Comparison of ENCODE assay signal across 16 cellular contexts in the genomic region with DNA sequence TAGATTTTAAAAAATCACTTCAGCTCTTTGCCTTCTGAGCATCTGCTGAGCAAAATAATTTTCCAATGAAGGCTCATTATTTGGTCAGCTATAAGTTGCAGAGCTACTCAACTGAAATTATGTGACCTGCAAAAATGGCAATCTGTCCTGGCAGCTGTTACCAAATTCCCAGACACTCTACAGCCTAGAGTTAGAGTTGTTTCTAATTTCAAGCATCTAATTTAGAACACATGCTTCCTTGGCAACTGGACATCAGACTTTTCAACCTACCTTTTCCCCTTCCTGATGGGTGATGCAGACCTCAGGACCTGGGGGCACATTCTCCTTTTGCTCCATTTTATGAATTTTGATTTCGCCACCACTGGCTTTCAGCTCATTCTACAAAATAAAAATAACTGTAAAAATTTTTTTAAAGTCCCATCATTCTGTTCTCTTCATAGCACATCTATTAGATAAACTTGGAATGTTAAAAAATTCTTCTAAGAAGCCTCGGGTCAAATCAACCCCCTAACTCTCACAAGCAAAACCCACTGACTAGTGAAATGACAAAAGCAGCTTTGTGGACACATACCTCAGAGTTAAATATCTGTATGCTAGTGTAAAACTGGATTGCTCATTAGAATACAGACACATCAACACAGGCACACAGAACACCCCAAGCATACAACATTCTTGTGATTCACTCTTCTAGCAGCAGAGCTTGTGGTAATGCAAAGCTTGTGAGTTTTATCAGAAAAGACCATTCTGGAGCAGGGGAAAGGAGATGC. TPM values are rescaled to one million over a fixed set of nuclear protein-coding genes. Genes with fewer than 3 reads are reported as not detected.
DNase-seq lines count a peak whose midpoint lies in the region; ATAC-seq and TF ChIP-seq lines count a peak whose summit lies in the region.
"Had no signal": no experiment of that assay in that cellular context is flagged by ENCODE, and none has a peak within 500 bp of the region (broad histone marks: within the 10 kb centered on the region; RNA-seq: fewer than 3 reads in every experiment).

No MANE protein-coding gene starts in this region.

- peaks cover 46% of the 10 kb centered on the region for H3K36me3 Mint-ChIP-seq in activated CD8-positive, alpha-beta memory T cell treated with anti-CD3 and anti-CD28 coated beads, Interleukin-2, amount 10 ng/mL, durations not matched to agents 7 days and 5 days

- POLR2A ChIA-PET in RWPE1 (lab: Yijun Ruan, JAX; ENCODE audit: low non-redundant PET) = no interaction called here

- no peak for ATAC-seq in activated CD8-positive, alpha-beta memory T cell treated with anti-CD3 and anti-CD28 coated beads, Interleukin-2, amount 10 ng/mL, durations not matched to agents 7 days and 5 days
- ATAC-seq in HG03354 (IDR thresholded peaks at IDR 0.05; ENCODE audit: poor library complexity, severe bottlenecking, unreplicated experiment) = no peak
- ATAC-seq: pancreas had no signal

- H3K4me1 ChIP-seq in osteoblast (ENCODE audit: insufficient read depth, low read length) = peaks cover 58% of the 10 kb centered on the region
- H3K4me1 ChIP-seq: BE2C had no signal

- H3K27me3 Mint-ChIP-seq in activated CD8-positive, alpha-beta memory T cell treated with anti-CD3 and anti-CD28 coated beads, Interleukin-2, amount 10 ng/mL, durations not matched to agents 7 days and 5 days = no peaks in the 10 kb centered on the region

- H3K36me3 ChIP-seq in osteoblast (ENCODE audit: insufficient read depth, low read length) = peaks cover 97% of the 10 kb centered on the region

- TF ChIP-seq CTCF in RWPE1 (conservative IDR thresholded peaks at IDR 0.05; ENCODE audit: low read depth) = no peak
- no peak for TF ChIP-seq CTCF in osteoblast (IDR thresholded peaks at IDR 0.05; ENCODE audit: extremely low read depth, low read depth, low read length)

- H3K9me3 ChIP-seq in osteoblast (ENCODE audit: low read depth, low read length) = no peaks in the 10 kb centered on the region
- H3K9me3 ChIP-seq: BE2C, pancreas had no signal

- no peaks in the 10 kb centered on the region for H3K9me3 Mint-ChIP-seq in activated CD8-positive, alpha-beta memory T cell treated with anti-CD3 and anti-CD28 coated beads, Interleukin-2, amount 10 ng/mL, durations not matched to agents 7 days and 5 days (ENCODE audit: low read depth)

- H2AFZ ChIP-seq in osteoblast (ENCODE audit: low read length) = no peak overlapping the region

- H3K4me3 ChIP-seq in osteoblast (ENCODE audit: insufficient read depth, low read length) = no peak overlapping the region
- H3K4me3 ChIP-seq: pancreas had no signal

- no peaks in the 10 kb centered on the region for H3K4me1 Mint-ChIP-seq in activated CD8-positive, alpha-beta memory T cell treated with anti-CD3 and anti-CD28 coated beads, Interleukin-2, amount 10 ng/mL, durations not matched to agents 7 days and 5 days

- H3K27ac ChIP-seq in RWPE1 (peak overlapping the region; percentile 34), epithelial cell of prostate (peak overlapping the region; percentile 99), osteoblast (ENCODE audit: low read depth, low read length) (peak overlapping the region; percentile 82)

- CTCF ChIA-PET in RWPE1 (lab: Yijun Ruan, JAX) = interaction anchor here (0.5 to 0.9 kb wide), 3 partner anchors 22 to 878 kb away, joined by 3 to 6 read pairs (median 3); no protein-coding TSS in a partner anchor
- CTCF ChIA-PET in activated CD8-positive, alpha-beta memory T cell treated with anti-CD3 and anti-CD28 coated beads, Interleukin-2, amount 10 ng/mL, durations not matched to agents 7 days and 5 days (lab: Charles Lee) = interaction anchor here (1.5 kb wide), 1 partner anchor 89 kb away, joined by 7 read pairs; a partner anchor contains a TSS

- H3K79me2 ChIP-seq in osteoblast (ENCODE audit: insufficient read depth, low read length) = peaks cover 64% of the 10 kb centered on the region

- H3K4me3 Mint-ChIP-seq in activated CD8-positive, alpha-beta memory T cell treated with anti-CD3 and anti-CD28 coated beads, Interleukin-2, amount 10 ng/mL, durations not matched to agents 7 days and 5 days = no peak overlapping the region

- H4K20me1 ChIP-seq in osteoblast (ENCODE audit: insufficient read depth, low read length) = no peaks in the 10 kb centered on the region

- H3K4me2 ChIP-seq in osteoblast (ENCODE audit: insufficient read depth, low read length) = no peak overlapping the region

- H3K27ac Mint-ChIP-seq in activated CD8-positive, alpha-beta memory T cell treated with anti-CD3 and anti-CD28 coated beads, Interleukin-2, amount 10 ng/mL, durations not matched to agents 7 days and 5 days = no peak overlapping the region

- no peaks in the 10 kb centered on the region for H3K27me3 ChIP-seq in osteoblast (ENCODE audit: insufficient read depth, low read length)
- H3K27me3 ChIP-seq: BE2C, pancreas had no signal

- DNase-seq in DMS 273 (lab: John Stamatoyannopoulos, UW; ENCODE audit: unreplicated experiment) = peak; percentile 75
- no peak for DNase-seq in RWPE1 (ENCODE audit: low spot score)
- no peak for DNase-seq in epithelial cell of prostate (ENCODE audit: low read depth, low spot score)
- DNase-seq in osteoblast (ENCODE audit: insufficient read length, low spot score, missing footprints) = no peak
- DNase-seq in nucleus accumbens (lab: John Stamatoyannopoulos, UW) = no peak
- no peak for DNase-seq in activated CD4-positive, alpha-beta T cell treated with anti-CD3 and anti-CD28 coated beads for 1 hour
- no peak for DNase-seq in activated CD8-positive, alpha-beta memory T cell treated with anti-CD3 and anti-CD28 coated beads, Interleukin-2, amount 10 ng/mL, durations not matched to agents 7 days and 5 days
- DNase-seq: aorta; BE2C; effector memory CD4-positive, alpha-beta T cell; NCI-H1436 treated with DMSO at 0.1 percent for 48 hours; NCI-H510A; pancreas; stimulated activated CD4-positive, alpha-beta T cell treated with anti-CD3 and anti-CD28 coated beads, Interleukin-4, amount 100 ng/mL, for 4 hours; stimulated activated naive CD4-positive, alpha-beta T cell had no signal

RNA-seq across cellular contexts. Expression of a gene that starts 33.5 kb away (rescaled TPM):
- total RNA-seq in osteoblast = 30.9 and 33.7 TPM in 2 replicates
- total RNA-seq in activated CD8-positive, alpha-beta memory T cell treated with anti-CD3 and anti-CD28 coated beads, Interleukin-2, amount 10 ng/mL, durations not matched to agents 7 days and 5 days = 10 to 100 TPM; 55.0 to 56.3 TPM

Comparison
In these comparisons a context has a peak if more than half of its experiments do, and no peak if none do; other contexts are left out.
1. H3K27ac ChIP-seq: peak in every context shown above with its lines; median percentile 99 in epithelial cell of prostate; 82 in osteoblast; 34 in RWPE1.